ENCODE assay signal across 11 cellular contexts in the genomic region with DNA sequence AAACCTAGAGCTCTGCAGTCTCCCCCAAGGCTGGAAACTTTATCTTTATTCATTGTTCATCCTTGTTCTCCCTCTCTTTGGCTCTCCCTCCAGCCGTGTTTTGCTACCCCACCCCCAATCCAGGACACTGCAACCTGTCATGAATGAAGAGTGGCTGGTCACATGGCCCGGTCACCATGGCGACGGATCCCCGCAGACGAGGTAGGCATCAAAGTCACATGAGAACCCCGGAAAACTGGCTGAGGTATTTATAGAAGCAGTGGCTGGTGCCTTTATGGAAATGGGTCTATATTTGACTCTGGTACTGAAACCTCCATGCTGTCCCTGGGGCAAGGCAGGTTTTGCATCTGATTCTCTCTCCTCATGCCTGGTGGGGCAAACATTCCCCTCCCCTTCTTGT.
A peak's percentile ranks its signal among the peaks of the same experiment; 100 is the strongest.
DNase-seq lines count a peak whose midpoint lies in the region; ATAC-seq lines count a peak whose summit lies in the region.
"Had no signal": no experiment of that assay in that cellular context is flagged by ENCODE, and none has a peak within 500 bp of the region (broad histone marks: within the 10 kb centered on the region; RNA-seq: fewer than 3 reads in every experiment).

No MANE protein-coding gene starts in this region.

- H3K4me1 Mint-ChIP-seq in memory B cell: peaks cover 10% of the 10 kb centered on the region

- peaks cover 27% of the 10 kb centered on the region for H3K27me3 Mint-ChIP-seq in memory B cell

- H3K4me3 Mint-ChIP-seq in memory B cell: no peak overlapping the region

- ATAC-seq in memory B cell (ENCODE audit: low read depth) (peak; percentile 66), GM19463 (IDR thresholded peaks at IDR 0.05; ENCODE audit: unreplicated experiment) (no peak), HG02763 (IDR thresholded peaks at IDR 0.05; ENCODE audit: unreplicated experiment) (no peak), GM21390 (IDR thresholded peaks at IDR 0.05; ENCODE audit: unreplicated experiment) (no peak)

- DNase-seq in DMS153 (lab: John Stamatoyannopoulos, UW) (peak; percentile 93), NCI-H1694 (lab: John Stamatoyannopoulos, UW) (peak; percentile 56), memory B cell (ENCODE audit: low spot score in 2 of 2) (no peak), AG20443 (ENCODE audit: low spot score) (no peak)
- DNase-seq in activated CD4-positive, alpha-beta T cell treated with anti-CD3 and anti-CD28 coated beads, Interleukin-2, amount 50 U/mL, for 1 hour: peak; percentile 29
- DNase-seq: effector CD4-positive, alpha-beta T cell; GDM1 had no signal

- H3K36me3 Mint-ChIP-seq in memory B cell: no peaks in the 10 kb centered on the region

- peaks cover 1% of the 10 kb centered on the region for H3K9me3 Mint-ChIP-seq in memory B cell

- H3K27ac Mint-ChIP-seq in memory B cell: peak overlapping the region; percentile 10
- H3K27ac Mint-ChIP-seq: nephron had no signal

Comparison
In these comparisons a context has a peak if more than half of its experiments do, and no peak if none do; other contexts are left out.
1. DNase-seq: peak in DMS153 (single experiment), NCI-H1694 (single experiment) and activated CD4-positive, alpha-beta T cell treated with anti-CD3 and anti-CD28 coated beads, Interleukin-2, amount 50 U/mL, for 1 hour (single experiment); none in memory B cell (0 of 2) and AG20443 (single experiment).